Comparison of ENCODE assay signal across 24 cellular contexts in genomic region chr5:114830114-114830513, GRCh38.
"Had no signal": no experiment of that assay in that cellular context is flagged by ENCODE, and none has a peak within 500 bp of the region (broad histone marks: within the 10 kb centered on the region; RNA-seq: fewer than 3 reads in every experiment).

No MANE protein-coding gene starts in this region.

- H3K4me2 ChIP-seq: hepatocyte had no signal

- ATAC-seq: left cardiac atrium, lower lobe of right lung, psoas muscle, sciatic nerve had no signal

- H3K36me3 ChIP-seq: colonic mucosa, left ventricle myocardium inferior, lower lobe of right lung, neutrophil, tibial artery had no signal

- H3K4me3 Mint-ChIP-seq: endodermal cell; memory B cell; natural killer cell treated with Interleukin-12 subunit alpha and Interleukin-12 subunit beta and Interleukin-15 and Interleukin-18, amount 100 ng/mL, for 72 hours had no signal

- H3K27ac Mint-ChIP-seq: endodermal cell; memory B cell; natural killer cell treated with Interleukin-12 subunit alpha and Interleukin-12 subunit beta and Interleukin-15 and Interleukin-18, amount 100 ng/mL, for 72 hours had no signal

- DNase-seq: cerebellar nuclear complex; colonic mucosa; dermis blood vessel endothelial cell; effector CD4-positive, alpha-beta T cell; endodermal cell; erythroblast; foreskin melanocyte; head of caudate nucleus; kidney; left cardiac atrium; left ventricle myocardium inferior; lower lobe of right lung; midbrain; retina; stimulated activated CD4-positive, alpha-beta T cell treated with anti-CD3 and anti-CD28 coated beads, Interleukin-2, amount 100 ng/mL, for 24 hours; stimulated activated CD4-positive, alpha-beta T cell treated with anti-CD3 and anti-CD28 coated beads, Interleukin-4, amount 100 ng/mL, for 4 hours; stimulated activated naive CD4-positive, alpha-beta T cell treated with Interleukin-2 at 50 U/mL for 16 hours; tibial artery had no signal

- H3K27me3 ChIP-seq: colonic mucosa, hepatocyte, neutrophil, tibial artery had no signal

- H3K79me2 ChIP-seq: hepatocyte had no signal

- H3K36me3 Mint-ChIP-seq: natural killer cell treated with Interleukin-12 subunit alpha and Interleukin-12 subunit beta and Interleukin-15 and Interleukin-18, amount 100 ng/mL, for 72 hours had no signal

- H3K4me1 Mint-ChIP-seq: endodermal cell had no signal

- H3K4me3 ChIP-seq: colonic mucosa, hepatocyte, left ventricle myocardium inferior, lower lobe of right lung, psoas muscle, tibial artery had no signal

- H3K4me1 ChIP-seq: colonic mucosa, left ventricle myocardium inferior, lower lobe of right lung, psoas muscle, tibial artery had no signal

- H2AFZ ChIP-seq: hepatocyte had no signal

- H3K27ac ChIP-seq: colonic mucosa, hepatocyte, left ventricle myocardium inferior, lower lobe of right lung, neutrophil, psoas muscle, tibial artery had no signal

- H3K9me3 ChIP-seq: colonic mucosa, neutrophil, psoas muscle had no signal

- H3K27me3 Mint-ChIP-seq: natural killer cell treated with Interleukin-12 subunit alpha and Interleukin-12 subunit beta and Interleukin-15 and Interleukin-18, amount 100 ng/mL, for 72 hours had no signal
